ENCODE assay signal across 18 cellular contexts in the genomic region with DNA sequence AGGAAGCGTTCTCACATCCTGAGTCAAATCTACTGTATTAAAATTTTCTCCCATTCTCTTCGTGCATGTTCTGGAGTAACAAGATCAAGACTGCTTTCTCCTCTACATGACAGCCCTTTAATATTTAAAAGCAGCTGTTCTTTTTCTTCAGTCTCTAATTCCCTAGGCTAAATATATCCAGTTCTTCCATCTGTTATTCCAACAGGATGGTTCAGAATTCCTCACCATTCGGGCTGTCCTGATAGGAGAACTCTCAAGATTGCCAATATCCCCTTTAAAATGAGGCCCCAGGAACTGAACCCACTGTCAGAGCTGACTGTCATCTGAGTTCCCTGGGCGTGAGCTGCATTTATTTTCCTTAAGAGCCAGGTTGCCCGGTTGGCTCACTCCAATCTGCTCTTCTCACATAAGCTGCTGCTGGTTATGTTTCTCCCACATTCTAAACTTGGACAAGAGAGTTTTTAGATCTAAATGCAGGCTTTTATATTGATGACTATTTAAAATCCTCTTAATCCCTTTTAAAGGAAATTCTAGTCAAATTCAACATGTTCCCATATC.
"Had no signal": no experiment of that assay in that cellular context is flagged by ENCODE, and none has a peak within 500 bp of the region (broad histone marks: within the 10 kb centered on the region; RNA-seq: fewer than 3 reads in every experiment).

No MANE protein-coding gene starts in this region.

- H3K27ac Mint-ChIP-seq: effector memory CD8-positive, alpha-beta T cell; naive thymus-derived CD8-positive, alpha-beta T cell had no signal

- H3K36me3 ChIP-seq: esophagus muscularis mucosa, gastrocnemius medialis, tibial nerve, upper lobe of right lung had no signal

- H3K4me3 Mint-ChIP-seq: effector memory CD8-positive, alpha-beta T cell; naive thymus-derived CD8-positive, alpha-beta T cell; neural crest cell had no signal

- H3K4me3 ChIP-seq: esophagus muscularis mucosa, gastrocnemius medialis, lung, testis, tibial nerve, upper lobe of right lung had no signal

- H3K27me3 ChIP-seq: esophagus muscularis mucosa, gastrocnemius medialis, testis, tibial nerve, upper lobe of right lung had no signal

- H3K4me1 ChIP-seq: esophagus muscularis mucosa, testis, tibial nerve, upper lobe of right lung had no signal

- DNase-seq: effector memory CD8-positive, alpha-beta T cell; gastrocnemius medialis; head of caudate nucleus; left colon; left ventricle myocardium superior; mesenchymal stem cell; midbrain; naive thymus-derived CD8-positive, alpha-beta T cell; small intestine; stimulated activated CD4-positive, alpha-beta T cell treated with anti-CD3 and anti-CD28 coated beads, Interleukin-12 subunit alpha, Interleukin-12 subunit beta, amount 100 ng/mL, for 4 hours; stimulated activated naive CD8-positive, alpha-beta T cell treated with anti-CD3 and anti-CD28 coated beads, Interleukin-15, Interleukin-2, amounts not matched to agents 100 U/mL and 50 U/mL, for 24 hours; testis; upper lobe of right lung had no signal

- H3K9me3 ChIP-seq: esophagus muscularis mucosa, gastrocnemius medialis, testis, upper lobe of right lung had no signal

- H3K9me3 Mint-ChIP-seq: effector memory CD8-positive, alpha-beta T cell; naive thymus-derived CD8-positive, alpha-beta T cell had no signal

- H3K27ac ChIP-seq: epithelial cell of prostate, esophagus muscularis mucosa, gastrocnemius medialis, testis, tibial nerve, upper lobe of right lung had no signal

- H3K36me3 Mint-ChIP-seq: naive thymus-derived CD8-positive, alpha-beta T cell had no signal
